ENCODE assay signal across 15 cellular contexts in genomic region chr18:74375999-74376398, GRCh38.
DNase-seq lines count a peak whose midpoint lies in the region; ATAC-seq and TF ChIP-seq lines count a peak whose summit lies in the region.
"Had no signal": no experiment of that assay in that cellular context is flagged by ENCODE, and none has a peak within 500 bp of the region (broad histone marks: within the 10 kb centered on the region; RNA-seq: fewer than 3 reads in every experiment).

No MANE protein-coding gene starts in this region.

- H3K27me3 ChIP-seq in lung (ENCODE audit: control insufficient read depth, insufficient read depth), result no peaks in the 10 kb centered on the region

- no peak for DNase-seq in activated CD4-positive, alpha-beta T cell treated with anti-CD3 and anti-CD28 coated beads for 36 hours
- DNase-seq in activated CD4-positive, alpha-beta T cell treated with anti-CD3 and anti-CD28 coated beads for 48 hours, result no peak
- DNase-seq in Caki2 (ENCODE audit: low read depth) (peak; percentile 72), T-helper 17 cell (no peak), lung (ENCODE audit: low spot score) (peak; percentile 25), germinal center (ENCODE audit: low spot score) (no peak), NCI-H2081 (lab: John Stamatoyannopoulos, UW) (no peak)
- DNase-seq: activated CD4-positive, alpha-beta T cell treated with anti-CD3 and anti-CD28 coated beads for 1 hour; dorsolateral prefrontal cortex; NCI-H2029 treated with DMSO at 0.1 percent for 48 hours; NCI-H526 treated with DMSO at 0.1 percent for 48 hours; stimulated activated naive B cell treated with anti-CD40 and anti-IgM and Interleukin-4, amounts not matched to agents 10 μg/mL and 1 μg/mL and 100 μg/mL, for 72 hours had no signal

- peaks cover 0 to 1% of the 10 kb centered on the region in 2 donors for H3K4me1 ChIP-seq in lung (ENCODE audit: control insufficient read depth in 2 of 2, insufficient read depth in 2 of 2, low read length in 2 of 2)

- POLR2A ChIA-PET in activated CD4-positive, alpha-beta T cell treated with anti-CD3 and anti-CD28 coated beads for 36 hours (lab: Charles Lee), result interaction anchor here (0.6 kb wide), 1 partner anchor 15 kb away, joined by 3 read pairs; no protein-coding TSS in a partner anchor

- 82 to 84% methylated on average over 6 of the region's 6 CpGs for WGBS in lung, 2 donors

- no peaks in the 10 kb centered on the region for H3K36me3 Mint-ChIP-seq in activated CD4-positive, alpha-beta T cell treated with anti-CD3 and anti-CD28 coated beads for 36 hours (ENCODE audit: low read depth)
- H3K36me3 Mint-ChIP-seq in T-helper 17 cell (ENCODE audit: low read depth), result no peaks in the 10 kb centered on the region

- ATAC-seq in activated CD4-positive, alpha-beta T cell treated with anti-CD3 and anti-CD28 coated beads for 36 hours, result peak; percentile 40
- ATAC-seq in T-helper 17 cell (no peak), lung (ENCODE audit: insufficient read depth, low FRiP score) (no peak), GM21528 (IDR thresholded peaks at IDR 0.05; ENCODE audit: low FRiP score, unreplicated experiment) (no peak)
- ATAC-seq: stimulated activated naive B cell treated with anti-CD40 and anti-IgM and Interleukin-4, amounts not matched to agents 10 μg/mL and 1 μg/mL and 100 μg/mL, for 72 hours had no signal

- no peaks in the 10 kb centered on the region for H3K9me3 Mint-ChIP-seq in activated CD4-positive, alpha-beta T cell treated with anti-CD3 and anti-CD28 coated beads for 36 hours (ENCODE audit: low read depth)
- H3K9me3 Mint-ChIP-seq: stimulated activated naive B cell treated with anti-CD40 and anti-IgM and Interleukin-4, amounts not matched to agents 10 μg/mL and 1 μg/mL and 100 μg/mL, for 72 hours; T-helper 1 cell treated with Interleukin-12 subunit alpha and Interleukin-12 subunit beta and Interleukin-4 antibody, amounts not matched to agents 30 μg/mL and 1 μg/mL, for 36 hours had no signal

- TF ChIP-seq CTCF in lung (IDR thresholded peaks at IDR 0.05; ENCODE audit: control extremely low read depth, extremely low read depth), result no peak

- in situ Hi-C loops in Caki2 (cut with HindIII; ENCODE audit: low pct_unique_long_range_greater_than_20kb, low sequenced_read_pairs), result no loop called here

- no peaks in the 10 kb centered on the region for H3K36me3 ChIP-seq in lung (ENCODE audit: control insufficient read depth in 2 of 2, insufficient read depth in 2 of 2, low read length in 2 of 2)

- H3K27me3 Mint-ChIP-seq in activated CD4-positive, alpha-beta T cell treated with anti-CD3 and anti-CD28 coated beads for 36 hours, result peaks cover 4% of the 10 kb centered on the region
- H3K27me3 Mint-ChIP-seq in T-helper 17 cell, result no peaks in the 10 kb centered on the region

- H3K4me1 Mint-ChIP-seq in activated CD4-positive, alpha-beta T cell treated with anti-CD3 and anti-CD28 coated beads for 36 hours, result peaks cover 50% of the 10 kb centered on the region
- peaks cover 48% of the 10 kb centered on the region for H3K4me1 Mint-ChIP-seq in T-helper 17 cell

- intact Hi-C loops in activated CD4-positive, alpha-beta T cell treated with anti-CD3 and anti-CD28 coated beads for 36 hours (cut with DNase I, micrococcal nuclease), result no loop called here

- H3K9me3 ChIP-seq in T-helper 17 cell (ENCODE audit: control insufficient read depth, low read length, poor library complexity, severe bottlenecking) (no peaks in the 10 kb centered on the region), lung (ENCODE audit: control insufficient read depth in 2 of 2, insufficient read depth in 1 of 2, low read length in 1 of 2) (no peaks in the 10 kb centered on the region)

- peak overlapping the region in 1 of 2 donors; percentile 17 for H3K27ac ChIP-seq in lung (ENCODE audit: low read depth in 1 of 2, low read length in 1 of 2)
- H3K27ac ChIP-seq: dorsolateral prefrontal cortex had no signal

- H3K4me3 Mint-ChIP-seq in activated CD4-positive, alpha-beta T cell treated with anti-CD3 and anti-CD28 coated beads for 36 hours, result no peak overlapping the region
- H3K4me3 Mint-ChIP-seq in T-helper 17 cell, result peak overlapping the region; percentile 59
- H3K4me3 Mint-ChIP-seq: activated T-helper 1 cell treated with anti-CD3 and anti-CD28 coated beads, Interleukin-12 subunit alpha, Interleukin-12 subunit beta, Interleukin-2, Interleukin-4 antibody, amounts not matched to agents 30 ng/mL and 10 ng/mL and 1 ng/mL, durations not matched to agents 14 hours and 24 hours and 36 hours; stimulated activated naive B cell treated with anti-CD40 and anti-IgM and Interleukin-4, amounts not matched to agents 10 μg/mL and 1 μg/mL and 100 μg/mL, for 72 hours; T-helper 1 cell treated with Interleukin-12 subunit alpha and Interleukin-12 subunit beta and Interleukin-4 antibody, amounts not matched to agents 30 μg/mL and 1 μg/mL, for 36 hours had no signal

- H3K4me3 ChIP-seq in lung, result no peak overlapping the region
- H3K4me3 ChIP-seq: dorsolateral prefrontal cortex had no signal

- CTCF ChIA-PET in activated CD4-positive, alpha-beta T cell treated with anti-CD3 and anti-CD28 coated beads for 36 hours (lab: Charles Lee), result interaction anchor here (1.0 kb wide), 1 partner anchor 15 kb away, joined by 3 read pairs; no protein-coding TSS in a partner anchor

- H3K27ac Mint-ChIP-seq in activated CD4-positive, alpha-beta T cell treated with anti-CD3 and anti-CD28 coated beads for 36 hours, result no peak overlapping the region
- H3K27ac Mint-ChIP-seq in T-helper 17 cell, result peak overlapping the region; percentile 94
- H3K27ac Mint-ChIP-seq: stimulated activated naive B cell treated with anti-CD40 and anti-IgM and Interleukin-4, amounts not matched to agents 10 μg/mL and 1 μg/mL and 100 μg/mL, for 72 hours had no signal

Comparison
In these comparisons a context has a peak if more than half of its experiments do, and no peak if none do; other contexts are left out.
1. DNase-seq: peak in Caki2 (single experiment) and lung (single experiment); none in activated CD4-positive, alpha-beta T cell treated with anti-CD3 and anti-CD28 coated beads for 36 hours (single experiment), activated CD4-positive, alpha-beta T cell treated with anti-CD3 and anti-CD28 coated beads for 48 hours (single experiment), T-helper 17 cell (0 of 3), germinal center (single experiment) and NCI-H2081 (0 of 2).